1 cellular context compared by ENCODE assay signal in the genomic region with DNA sequence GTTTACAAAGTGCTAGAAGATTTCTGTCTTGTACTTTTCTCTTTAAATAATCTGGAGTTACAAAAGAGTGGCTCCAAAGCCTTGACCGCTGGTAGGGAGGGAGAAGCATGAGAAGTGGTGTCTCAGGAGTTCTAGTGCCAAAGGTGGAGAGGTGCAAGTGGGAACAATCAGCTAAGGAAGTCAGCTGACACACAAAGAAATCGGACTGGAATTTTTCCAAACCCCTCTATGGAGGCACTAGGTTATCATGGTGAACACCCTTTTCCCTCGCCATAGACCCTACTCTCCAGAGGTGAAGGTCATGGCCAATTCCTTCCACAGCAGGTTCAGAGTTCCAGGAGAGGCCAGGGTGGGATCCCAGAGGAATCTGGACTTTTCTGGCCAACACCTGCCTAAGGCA.
TF ChIP-seq lines count a peak whose summit lies in the region.

No MANE protein-coding gene starts in this region.

TF ChIP-seq in IMR-90, 13 proteins besides CTCF, POLR2A, EP300 and RAD21 (continued from another document):
- TF ChIP-seq, protein P1, sequence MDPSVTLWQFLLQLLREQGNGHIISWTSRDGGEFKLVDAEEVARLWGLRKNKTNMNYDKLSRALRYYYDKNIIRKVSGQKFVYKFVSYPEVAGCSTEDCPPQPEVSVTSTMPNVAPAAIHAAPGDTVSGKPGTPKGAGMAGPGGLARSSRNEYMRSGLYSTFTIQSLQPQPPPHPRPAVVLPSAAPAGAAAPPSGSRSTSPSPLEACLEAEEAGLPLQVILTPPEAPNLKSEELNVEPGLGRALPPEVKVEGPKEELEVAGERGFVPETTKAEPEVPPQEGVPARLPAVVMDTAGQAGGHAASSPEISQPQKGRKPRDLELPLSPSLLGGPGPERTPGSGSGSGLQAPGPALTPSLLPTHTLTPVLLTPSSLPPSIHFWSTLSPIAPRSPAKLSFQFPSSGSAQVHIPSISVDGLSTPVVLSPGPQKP (IDR thresholded peaks at IDR 0.05; ENCODE audit: borderline replicate concordance, low read depth, low read length) = no peak
- TF ChIP-seq NFE2L2 (IDR thresholded peaks at IDR 0.05; ENCODE audit: low read depth, low read length) (no peak), MAZ (IDR thresholded peaks at IDR 0.05; ENCODE audit: borderline replicate concordance, low read depth, low read length) (no peak), RFX5 (IDR thresholded peaks at IDR 0.05; ENCODE audit: low read depth, low read length) (no peak), CEBPB (IDR thresholded peaks at IDR 0.05; ENCODE audit: low read depth, low read length) (no peak), BHLHE40 (IDR thresholded peaks at IDR 0.05; ENCODE audit: low read depth, low read length) (no peak), RCOR1 (IDR thresholded peaks at IDR 0.05; ENCODE audit: insufficient replicate concordance, low read length) (no peak), MXI1 (IDR thresholded peaks at IDR 0.05; ENCODE audit: borderline replicate concordance, low read depth, low read length) (no peak)
- TF ChIP-seq, protein P2, sequence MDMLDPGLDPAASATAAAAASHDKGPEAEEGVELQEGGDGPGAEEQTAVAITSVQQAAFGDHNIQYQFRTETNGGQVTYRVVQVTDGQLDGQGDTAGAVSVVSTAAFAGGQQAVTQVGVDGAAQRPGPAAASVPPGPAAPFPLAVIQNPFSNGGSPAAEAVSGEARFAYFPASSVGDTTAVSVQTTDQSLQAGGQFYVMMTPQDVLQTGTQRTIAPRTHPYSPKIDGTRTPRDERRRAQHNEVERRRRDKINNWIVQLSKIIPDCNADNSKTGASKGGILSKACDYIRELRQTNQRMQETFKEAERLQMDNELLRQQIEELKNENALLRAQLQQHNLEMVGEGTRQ (IDR thresholded peaks at IDR 0.05; ENCODE audit: low read depth, low read length) = no peak
TF ChIP-seq in IMR-90: peak in this region for 0.
